ENCODE assay signal across 8 cellular contexts in genomic region chr11:71251761-71252433, GRCh38. TPM values are rescaled to one million over a fixed set of nuclear protein-coding genes. Genes with fewer than 3 reads are reported as not detected.
DNase-seq lines count a peak whose midpoint lies in the region; ATAC-seq and FAIRE-seq lines count a peak whose summit lies in the region.

No MANE protein-coding gene starts in this region.

- H3K4me1 Mint-ChIP-seq in activated CD4-positive, alpha-beta T cell treated with anti-CD3 and anti-CD28 coated beads, Interleukin-2, amount 10 ng/mL, durations not matched to agents 24 days and 14 days = no peaks in the 10 kb centered on the region

- peak overlapping the region; percentile 67 for H3K4me3 ChIP-seq in NT2/D1 (ENCODE audit: insufficient read length, low read depth)

- ATAC-seq in GM18519 (IDR thresholded peaks at IDR 0.05; ENCODE audit: low FRiP score, unreplicated experiment) = no peak

- H3K27me3 ChIP-seq in NT2/D1 (ENCODE audit: insufficient read depth, insufficient read length) = peaks cover 31% of the 10 kb centered on the region

- FAIRE-seq in RCC 7860 (lab: Jason Lieb, UNC) = no peak

- peak; percentile 60 for DNase-seq in GM19238 (ENCODE audit: insufficient read length, low spot score)
- DNase-seq in NT2/D1 (ENCODE audit: low read depth, low spot score) = no peak
- peak; percentile 85 for DNase-seq in germinal center (ENCODE audit: low spot score)
- peak; percentile 76 for DNase-seq in retina
- no peak for DNase-seq in KBM-7
- DNase-seq in RCC 7860 (ENCODE audit: low spot score) = no peak
- no peak for DNase-seq in activated CD4-positive, alpha-beta T cell treated with anti-CD3 and anti-CD28 coated beads, Interleukin-2, amount 10 ng/mL, durations not matched to agents 24 days and 14 days

- intact Hi-C loops in activated CD4-positive, alpha-beta T cell treated with anti-CD3 and anti-CD28 coated beads, Interleukin-2, amount 10 ng/mL, durations not matched to agents 24 days and 14 days (cut with micrococcal nuclease) = no loop called here

- peaks cover 23% of the 10 kb centered on the region for H3K4me1 ChIP-seq in NT2/D1 (ENCODE audit: insufficient read depth, insufficient read length)

- H3K27me3 Mint-ChIP-seq in activated CD4-positive, alpha-beta T cell treated with anti-CD3 and anti-CD28 coated beads, Interleukin-2, amount 10 ng/mL, durations not matched to agents 24 days and 14 days = peaks cover 47% of the 10 kb centered on the region

- peak overlapping the region; percentile 82 for H3K9ac ChIP-seq in NT2/D1 (ENCODE audit: insufficient read length, low read depth)

- no peak overlapping the region for H3K4me3 Mint-ChIP-seq in activated CD4-positive, alpha-beta T cell treated with anti-CD3 and anti-CD28 coated beads, Interleukin-2, amount 10 ng/mL, durations not matched to agents 24 days and 14 days

- H3K36me3 Mint-ChIP-seq in activated CD4-positive, alpha-beta T cell treated with anti-CD3 and anti-CD28 coated beads, Interleukin-2, amount 10 ng/mL, durations not matched to agents 24 days and 14 days (ENCODE audit: low read depth) = no peaks in the 10 kb centered on the region

- H3K27ac Mint-ChIP-seq in activated CD4-positive, alpha-beta T cell treated with anti-CD3 and anti-CD28 coated beads, Interleukin-2, amount 10 ng/mL, durations not matched to agents 24 days and 14 days = no peak overlapping the region

- in situ Hi-C loops in KBM-7 (cut with MboI; ENCODE audit: low pct_unique_long_range_greater_than_20kb, low sequenced_read_pairs) = no loop called here

- H3K9me3 ChIP-seq in NT2/D1 (ENCODE audit: insufficient read depth, low read length) = no peaks in the 10 kb centered on the region

- H3K9me3 Mint-ChIP-seq in activated CD4-positive, alpha-beta T cell treated with anti-CD3 and anti-CD28 coated beads, Interleukin-2, amount 10 ng/mL, durations not matched to agents 24 days and 14 days = no peaks in the 10 kb centered on the region

- no peaks in the 10 kb centered on the region for H3K36me3 ChIP-seq in NT2/D1 (ENCODE audit: insufficient read depth, insufficient read length, low read length)

RNA-seq across cellular contexts. Expression of gene SHANK2, which starts 0.5 kb away (rescaled TPM):
- not detected in 2 replicates for total RNA-seq in activated CD4-positive, alpha-beta T cell treated with anti-CD3 and anti-CD28 coated beads, Interleukin-2, amount 10 ng/mL, durations not matched to agents 24 days and 14 days

Comparison
In these comparisons a context has a peak if more than half of its experiments do, and no peak if none do; other contexts are left out.
1. DNase-seq: peak in GM19238 (single experiment), germinal center (single experiment) and retina (single experiment); none in NT2/D1 (single experiment), KBM-7 (single experiment), RCC 7860 (single experiment) and activated CD4-positive, alpha-beta T cell treated with anti-CD3 and anti-CD28 coated beads, Interleukin-2, amount 10 ng/mL, durations not matched to agents 24 days and 14 days (single experiment).